29 cellular contexts compared by ENCODE assay signal in genomic region chr16:67258160-67258835, GRCh38. TPM values are rescaled to one million over a fixed set of nuclear protein-coding genes. Genes with fewer than 3 reads are reported as not detected.
"Had no signal": no experiment of that assay in that cellular context is flagged by ENCODE, and none has a peak within 500 bp of the region (broad histone marks: within the 10 kb centered on the region; RNA-seq: fewer than 3 reads in every experiment).

No MANE protein-coding gene starts in this region.

- H3K27ac Mint-ChIP-seq: activated naive CD4-positive, alpha-beta T cell treated with anti-CD3 and anti-CD28 coated beads, Interleukin-2, amount 50 U/mL, for 24 hours; dendritic cell treated with granulocyte-macrophage colony-stimulating factor and Interleukin-4, amounts not matched to agents 40 ng/mL and 50 ng/mL, for 4 days; immature natural killer cell; natural killer cell; T-cell had no signal

- H3K4me1 ChIP-seq: body of pancreas, left lung, tibial artery had no signal

- ATAC-seq: body of pancreas; esophagus mucosa; left lung; natural killer cell; sciatic nerve; stimulated activated naive CD8-positive, alpha-beta T cell treated with anti-CD3 and anti-CD28 coated beads, Interleukin-15, Interleukin-2, amounts not matched to agents 100 U/mL and 50 U/mL, for 24 hours; T-cell had no signal

- H3K4me3 Mint-ChIP-seq: activated naive CD4-positive, alpha-beta T cell treated with anti-CD3 and anti-CD28 coated beads, Interleukin-2, amount 50 U/mL, for 24 hours; dendritic cell treated with granulocyte-macrophage colony-stimulating factor and Interleukin-4, amounts not matched to agents 40 ng/mL and 50 ng/mL, for 4 days; immature natural killer cell; natural killer cell; T-cell had no signal

- H3K9me3 Mint-ChIP-seq: activated naive CD4-positive, alpha-beta T cell treated with anti-CD3 and anti-CD28 coated beads, Interleukin-2, amount 50 U/mL, for 24 hours; dendritic cell treated with granulocyte-macrophage colony-stimulating factor and Interleukin-4, amounts not matched to agents 40 ng/mL and 50 ng/mL, for 4 days; immature natural killer cell; natural killer cell; T-cell had no signal

- H3K4me1 Mint-ChIP-seq: activated naive CD4-positive, alpha-beta T cell treated with anti-CD3 and anti-CD28 coated beads, Interleukin-2, amount 50 U/mL, for 24 hours; immature natural killer cell; natural killer cell; T-cell had no signal

- H3K36me3 Mint-ChIP-seq: activated naive CD4-positive, alpha-beta T cell treated with anti-CD3 and anti-CD28 coated beads, Interleukin-2, amount 50 U/mL, for 24 hours; immature natural killer cell; natural killer cell; T-cell had no signal

- DNase-seq: activated CD4-positive, alpha-beta T cell treated with anti-CD3 and anti-CD28 coated beads for 1 hour; activated CD4-positive, alpha-beta T cell treated with anti-CD3 and anti-CD28 coated beads, Interleukin-2, amount 50 U/mL, for 1 hour; activated gamma-delta T cell treated with Interleukin-2 at 50 U/mL for 16 hours; activated T-cell treated with anti-CD3 and anti-CD28 coated beads, Interleukin-2, amount 50 U/mL, for 1 hour; anterior cingulate cortex; body of pancreas; effector memory CD4-positive, alpha-beta T cell; glutamatergic neuron; immature natural killer cell; kidney glomerular epithelial cell; left lung; mammary epithelial cell; midbrain; natural killer cell; stimulated activated CD4-positive, alpha-beta T cell treated with anti-CD3 and anti-CD28 coated beads, Interleukin-4, amount 100 ng/mL, for 1 hour; stimulated activated naive CD8-positive, alpha-beta T cell treated with anti-CD3 and anti-CD28 coated beads, Interleukin-15, Interleukin-2, amounts not matched to agents 100 U/mL and 50 U/mL, for 24 hours; T-cell had no signal

- H3K79me2 ChIP-seq: hepatocyte had no signal

- H3K27ac ChIP-seq: body of pancreas, cardiac muscle cell, hepatocyte, left lung, neutrophil, ovary, tibial artery had no signal

- H3K36me3 ChIP-seq: cardiac muscle cell, left lung, neutrophil, ovary, tibial artery had no signal

- H3K9me3 ChIP-seq: body of pancreas, left lung, neutrophil, ovary, tibial artery had no signal

- H3K4me2 ChIP-seq: hepatocyte, smooth muscle cell had no signal

- H3K4me3 ChIP-seq: body of pancreas, cardiac muscle cell, hepatocyte, left lung, ovary, smooth muscle cell, tibial artery had no signal

- H3K27me3 ChIP-seq: body of pancreas, cardiac muscle cell, hepatocyte, left lung, neutrophil, ovary had no signal

- H2AFZ ChIP-seq: hepatocyte had no signal

- FAIRE-seq: frontal cortex, TTC549 had no signal

RNA-seq across cellular contexts. Expression of gene ELMO3, which starts 59.4 kb away (rescaled TPM):
- polyA plus RNA-seq: immature natural killer cell had no signal
